9 cellular contexts compared by ENCODE assay signal in genomic region chr3:197027896-197028710, GRCh38. TPM values are rescaled to one million over a fixed set of nuclear protein-coding genes. Genes with fewer than 3 reads are reported as not detected.
A peak's percentile ranks its signal among the peaks of the same experiment; 100 is the strongest.
DNase-seq lines count a peak whose midpoint lies in the region; ATAC-seq, FAIRE-seq and TF ChIP-seq lines count a peak whose summit lies in the region.
"Had no signal": no experiment of that assay in that cellular context is flagged by ENCODE, and none has a peak within 500 bp of the region (broad histone marks: within the 10 kb centered on the region; RNA-seq: fewer than 3 reads in every experiment).

No MANE protein-coding gene starts in this region.

- no peaks in the 10 kb centered on the region for H3K36me3 ChIP-seq in heart right ventricle

- no peak for FAIRE-seq in urothelium cell line (lab: Jason Lieb, UNC)

- peaks cover 25% of the 10 kb centered on the region for H3K27me3 Mint-ChIP-seq in glutamatergic neuron (ENCODE audit: unreplicated experiment)

- H3K27ac ChIP-seq in heart right ventricle (peak overlapping the region in 4 of 10 donors; percentile 1 to 64 (median 25)), RWPE1 (peak overlapping the region; percentile 43)

- DNase-seq in heart right ventricle (no peak), left cardiac atrium (no peak), RWPE1 (ENCODE audit: low spot score) (no peak), glutamatergic neuron (no peak), urothelium cell line (ENCODE audit: low spot score) (peak; percentile 12), C1 segment of cervical spinal cord (lab: John Stamatoyannopoulos, UW) (no peak), superior temporal gyrus (ENCODE audit: extremely low spot score) (no peak)

- no peaks in the 10 kb centered on the region for H3K36me3 Mint-ChIP-seq in glutamatergic neuron (ENCODE audit: unreplicated experiment)

- POLR2A ChIA-PET in RWPE1 (lab: Yijun Ruan, JAX; ENCODE audit: low non-redundant PET) = no interaction called here

- CTCF ChIA-PET in RWPE1 (lab: Yijun Ruan, JAX) = interaction anchor here (2.4 to 5.4 kb wide), 2 partner anchors 11 to 24 kb away, joined by 18 to 32 read pairs; no protein-coding TSS in a partner anchor

- intact Hi-C loops in heart right ventricle (cut with DNase I) (no loop called here), left cardiac atrium (cut with DNase I) (no loop called here)

- peaks cover 0 to 39% (median 13%) of the 10 kb centered on the region in 7 donors for H3K27me3 ChIP-seq in heart right ventricle

- peak overlapping the region in 7 of 10 donors; percentile 44 to 65 (median 59) for H3K4me3 ChIP-seq in heart right ventricle
- H3K4me3 ChIP-seq: lung had no signal

- H3K4me1 ChIP-seq in heart right ventricle = peaks cover 0 to 46% (median 25%) of the 10 kb centered on the region in 9 donors

- ATAC-seq in heart right ventricle = no peak
- ATAC-seq in left cardiac atrium = no peak
- no peak for ATAC-seq in GM21529 (IDR thresholded peaks at IDR 0.05; ENCODE audit: unreplicated experiment)

- H3K4me1 Mint-ChIP-seq in glutamatergic neuron (ENCODE audit: low read depth, unreplicated experiment) = peaks cover 37% of the 10 kb centered on the region

- H3K4me3 Mint-ChIP-seq in glutamatergic neuron (ENCODE audit: unreplicated experiment) = peak overlapping the region; percentile 59

- 86 to 88% methylated on average over 21 of the region's 21 CpGs for WGBS in heart right ventricle, 2 donors

- TF ChIP-seq CTCF in heart right ventricle (IDR thresholded peaks at IDR 0.05) = no peak
- no peak for TF ChIP-seq CTCF in RWPE1 (conservative IDR thresholded peaks at IDR 0.05; ENCODE audit: low read depth)
- no peak for TF ChIP-seq CTCF in glutamatergic neuron (IDR thresholded peaks at IDR 0.05; ENCODE audit: partially characterized antibody, unreplicated experiment)

- no peaks in the 10 kb centered on the region for H3K9me3 ChIP-seq in heart right ventricle

- no peak overlapping the region for H3K27ac Mint-ChIP-seq in glutamatergic neuron (ENCODE audit: unreplicated experiment)

- H3K9me3 Mint-ChIP-seq in glutamatergic neuron (ENCODE audit: unreplicated experiment) = peaks cover 14% of the 10 kb centered on the region

RNA-seq across cellular contexts. Expression of gene MELTF, which starts 1.5 kb away (rescaled TPM):
- 10 to 100 TPM in 3 of 10 donors, 1 to 10 TPM in 7; 2.5 to 27.5 (median 6.3) TPM for total RNA-seq in heart right ventricle
- 10 to 100 TPM in 1 of 2 donors, 1 to 10 TPM in 1; 8.5 to 31.4 TPM for polyA plus RNA-seq in heart right ventricle
- total RNA-seq in left cardiac atrium = 10 to 100 TPM in 1 of 2 donors, 1 to 10 TPM in 1; 7.7 to 10.1 TPM
- total RNA-seq in glutamatergic neuron (ENCODE audit: unreplicated experiment) = 31.8 TPM

RNA-seq across cellular contexts. Expression of gene PIGZ, which starts 59.5 kb away (rescaled TPM):
- 1 to 10 TPM; 4.4 to 7.7 (median 6.0) TPM for total RNA-seq in heart right ventricle
- polyA plus RNA-seq in heart right ventricle = 1 to 10 TPM; 2.2 to 7.3 TPM
- total RNA-seq in left cardiac atrium = 1 to 10 TPM; 4.5 to 4.7 TPM
- total RNA-seq in glutamatergic neuron (ENCODE audit: unreplicated experiment) = 4.7 TPM
